In genomic region chr3:127607675-127608361, GRCh38 we compare ENCODE assay signal across 1 cellular context.
TF ChIP-seq lines count a peak whose summit lies in the region.

No MANE protein-coding gene starts in this region.

TF ChIP-seq in HCT116, 20 proteins besides CTCF, POLR2A, EP300 and RAD21:
- no peak for TF ChIP-seq SP1 (IDR thresholded peaks at IDR 0.05; ENCODE audit: low read depth)
- no peak for TF ChIP-seq SRF (IDR thresholded peaks at IDR 0.05; ENCODE audit: low read depth)
- TF ChIP-seq POLR2AphosphoS5 (IDR thresholded peaks at IDR 0.05; ENCODE audit: low read depth, low read length): no peak
- no peak for TF ChIP-seq TCF7L2 (IDR thresholded peaks at IDR 0.05; ENCODE audit: borderline replicate concordance, extremely low read depth, insufficient read depth, insufficient read length)
- TF ChIP-seq, protein P1, sequence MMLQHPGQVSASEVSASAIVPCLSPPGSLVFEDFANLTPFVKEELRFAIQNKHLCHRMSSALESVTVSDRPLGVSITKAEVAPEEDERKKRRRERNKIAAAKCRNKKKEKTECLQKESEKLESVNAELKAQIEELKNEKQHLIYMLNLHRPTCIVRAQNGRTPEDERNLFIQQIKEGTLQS (IDR thresholded peaks at IDR 0.05): no peak
- TF ChIP-seq EZH2phosphoT487 (IDR thresholded peaks at IDR 0.05; ENCODE audit: borderline replicate concordance): no peak
- no peak for TF ChIP-seq JUND (IDR thresholded peaks at IDR 0.05)
- TF ChIP-seq ZFX (IDR thresholded peaks at IDR 0.05): no peak
- TF ChIP-seq, protein P2, sequence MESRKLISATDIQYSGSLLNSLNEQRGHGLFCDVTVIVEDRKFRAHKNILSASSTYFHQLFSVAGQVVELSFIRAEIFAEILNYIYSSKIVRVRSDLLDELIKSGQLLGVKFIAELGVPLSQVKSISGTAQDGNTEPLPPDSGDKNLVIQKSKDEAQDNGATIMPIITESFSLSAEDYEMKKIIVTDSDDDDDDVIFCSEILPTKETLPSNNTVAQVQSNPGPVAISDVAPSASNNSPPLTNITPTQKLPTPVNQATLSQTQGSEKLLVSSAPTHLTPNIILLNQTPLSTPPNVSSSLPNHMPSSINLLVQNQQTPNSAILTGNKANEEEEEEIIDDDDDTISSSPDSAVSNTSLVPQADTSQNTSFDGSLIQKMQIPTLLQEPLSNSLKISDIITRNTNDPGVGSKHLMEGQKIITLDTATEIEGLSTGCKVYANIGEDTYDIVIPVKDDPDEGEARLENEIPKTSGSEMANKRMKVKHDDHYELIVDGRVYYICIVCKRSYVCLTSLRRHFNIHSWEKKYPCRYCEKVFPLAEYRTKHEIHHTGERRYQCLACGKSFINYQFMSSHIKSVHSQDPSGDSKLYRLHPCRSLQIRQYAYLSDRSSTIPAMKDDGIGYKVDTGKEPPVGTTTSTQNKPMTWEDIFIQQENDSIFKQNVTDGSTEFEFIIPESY (IDR thresholded peaks at IDR 0.05; ENCODE audit: extremely low read depth, insufficient replicate concordance, low read length): no peak
- no peak for TF ChIP-seq SIN3A (IDR thresholded peaks at IDR 0.05; ENCODE audit: low read depth)
- TF ChIP-seq CBX3 (IDR thresholded peaks at IDR 0.05; ENCODE audit: low read depth): no peak
- TF ChIP-seq, protein P3, sequence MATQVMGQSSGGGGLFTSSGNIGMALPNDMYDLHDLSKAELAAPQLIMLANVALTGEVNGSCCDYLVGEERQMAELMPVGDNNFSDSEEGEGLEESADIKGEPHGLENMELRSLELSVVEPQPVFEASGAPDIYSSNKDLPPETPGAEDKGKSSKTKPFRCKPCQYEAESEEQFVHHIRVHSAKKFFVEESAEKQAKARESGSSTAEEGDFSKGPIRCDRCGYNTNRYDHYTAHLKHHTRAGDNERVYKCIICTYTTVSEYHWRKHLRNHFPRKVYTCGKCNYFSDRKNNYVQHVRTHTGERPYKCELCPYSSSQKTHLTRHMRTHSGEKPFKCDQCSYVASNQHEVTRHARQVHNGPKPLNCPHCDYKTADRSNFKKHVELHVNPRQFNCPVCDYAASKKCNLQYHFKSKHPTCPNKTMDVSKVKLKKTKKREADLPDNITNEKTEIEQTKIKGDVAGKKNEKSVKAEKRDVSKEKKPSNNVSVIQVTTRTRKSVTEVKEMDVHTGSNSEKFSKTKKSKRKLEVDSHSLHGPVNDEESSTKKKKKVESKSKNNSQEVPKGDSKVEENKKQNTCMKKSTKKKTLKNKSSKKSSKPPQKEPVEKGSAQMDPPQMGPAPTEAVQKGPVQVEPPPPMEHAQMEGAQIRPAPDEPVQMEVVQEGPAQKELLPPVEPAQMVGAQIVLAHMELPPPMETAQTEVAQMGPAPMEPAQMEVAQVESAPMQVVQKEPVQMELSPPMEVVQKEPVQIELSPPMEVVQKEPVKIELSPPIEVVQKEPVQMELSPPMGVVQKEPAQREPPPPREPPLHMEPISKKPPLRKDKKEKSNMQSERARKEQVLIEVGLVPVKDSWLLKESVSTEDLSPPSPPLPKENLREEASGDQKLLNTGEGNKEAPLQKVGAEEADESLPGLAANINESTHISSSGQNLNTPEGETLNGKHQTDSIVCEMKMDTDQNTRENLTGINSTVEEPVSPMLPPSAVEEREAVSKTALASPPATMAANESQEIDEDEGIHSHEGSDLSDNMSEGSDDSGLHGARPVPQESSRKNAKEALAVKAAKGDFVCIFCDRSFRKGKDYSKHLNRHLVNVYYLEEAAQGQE (IDR thresholded peaks at IDR 0.05; ENCODE audit: low read depth): no peak
- TF ChIP-seq CEBPB (IDR thresholded peaks at IDR 0.05; ENCODE audit: low read depth): no peak
- TF ChIP-seq YY1 (IDR thresholded peaks at IDR 0.05; ENCODE audit: extremely low read depth, insufficient replicate concordance, low read depth, low read length): no peak
- no peak for TF ChIP-seq EZH2 (IDR thresholded peaks at IDR 0.05)
- TF ChIP-seq, protein P4, sequence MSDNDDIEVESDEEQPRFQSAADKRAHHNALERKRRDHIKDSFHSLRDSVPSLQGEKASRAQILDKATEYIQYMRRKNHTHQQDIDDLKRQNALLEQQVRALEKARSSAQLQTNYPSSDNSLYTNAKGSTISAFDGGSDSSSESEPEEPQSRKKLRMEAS (IDR thresholded peaks at IDR 0.05): no peak
- no peak for TF ChIP-seq ELF1 (IDR thresholded peaks at IDR 0.05; ENCODE audit: borderline replicate concordance, low read depth)
